4 cellular contexts compared by ENCODE assay signal in the genomic region with DNA sequence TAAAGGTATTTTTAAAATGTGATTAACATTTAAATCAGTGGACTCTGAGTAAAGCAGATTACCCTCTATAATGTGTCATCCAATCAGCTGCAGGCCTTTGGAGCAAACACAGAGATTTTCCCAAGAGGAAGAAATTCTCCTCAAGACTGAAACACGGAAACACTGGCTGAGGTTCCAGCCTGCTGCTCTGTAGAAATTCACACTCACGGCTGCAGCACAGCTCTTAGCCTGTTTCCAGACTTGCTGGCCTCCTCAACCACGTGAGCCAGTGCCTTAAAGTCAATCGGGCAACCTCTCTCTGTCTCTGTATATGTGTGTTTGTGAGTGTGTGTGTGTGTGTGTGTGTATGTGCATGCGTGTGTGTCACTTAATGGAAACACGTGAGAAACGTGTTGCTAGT. TPM values are rescaled to one million over a fixed set of nuclear protein-coding genes. Genes with fewer than 3 reads are reported as not detected.
"Had no signal": no experiment of that assay in that cellular context is flagged by ENCODE, and none has a peak within 500 bp of the region (broad histone marks: within the 10 kb centered on the region; RNA-seq: fewer than 3 reads in every experiment).

No MANE protein-coding gene starts in this region.

- DNase-seq: H9, HCEC 1CT had no signal

- ATAC-seq: GM23338 had no signal

- H3K4me3 ChIP-seq: GM23338 had no signal

- H3K4me2 ChIP-seq: GM23338 had no signal

- H2AFZ ChIP-seq: GM23338 had no signal

RNA-seq across cellular contexts. Expression of gene PDE10A, which starts 41.1 kb away (rescaled TPM):
- polyA plus RNA-seq: IgD-negative memory B cell had no signal
